12 cellular contexts compared by ENCODE assay signal in genomic region chr20:23155141-23155590, GRCh38.
DNase-seq lines count a peak whose midpoint lies in the region; ATAC-seq, FAIRE-seq and TF ChIP-seq lines count a peak whose summit lies in the region.
"Had no signal": no experiment of that assay in that cellular context is flagged by ENCODE, and none has a peak within 500 bp of the region (broad histone marks: within the 10 kb centered on the region; RNA-seq: fewer than 3 reads in every experiment).

No MANE protein-coding gene starts in this region.

- H3K56ac ChIP-seq in H1 (replicated peaks; ENCODE audit: insufficient read length, low read depth, low read length), result no peak overlapping the region

- H3K9me3 ChIP-seq in HCT116 (ENCODE audit: control insufficient read depth in 1 of 2, insufficient read depth in 1 of 2, low read depth in 1 of 2, low read length in 2 of 2) (no peaks in the 10 kb centered on the region), H1 (ENCODE audit: insufficient read depth in 2 of 2, low read depth in 1 of 2, low read length in 1 of 2) (no peaks in the 10 kb centered on the region), pancreas (no peaks in the 10 kb centered on the region)

- WGBS in H1 (ENCODE audit: extremely low coverage in 1 of 2, insufficient coverage in 1 of 2, insufficient read length in 1 of 2, insufficient replicate concordance in 2 of 2, low coverage in 1 of 2, low lambda C conversion rate in 2 of 2, missing lambda C conversion rate in 1 of 2), 2 experiments, result 82% methylated on average over 7 of the region's 7 CpGs; no CpG with 5 or more reads in 1 of the 2 experiments
- 53 to 63% methylated on average over 7 of the region's 7 CpGs for WGBS in pancreas, 2 donors

- no peak overlapping the region for H4K8ac ChIP-seq in H1 (ENCODE audit: extremely low read depth, insufficient read depth, low read length)

- TF ChIP-seq RAD21 in HCT116 (IDR thresholded peaks at IDR 0.05; ENCODE audit: low read depth), result no peak
- no peak for TF ChIP-seq RAD21 in H1 (IDR thresholded peaks at IDR 0.05 in 1 of 2, conservative IDR thresholded peaks at IDR 0.05 in 1 of 2; ENCODE audit: low read depth in 2 of 2, low read length in 2 of 2)

- no peaks in the 10 kb centered on the region for H3K23me2 ChIP-seq in H1 (ENCODE audit: low read depth, low read length)

- no peak overlapping the region for H4K5ac ChIP-seq in H1 (ENCODE audit: insufficient read length, low read depth, low read length)

- H3K4me1 ChIP-seq in HCT116 (ENCODE audit: control insufficient read depth in 1 of 2, insufficient read depth in 2 of 2, low read length in 2 of 2), result peaks cover 15 to 63% of the 10 kb centered on the region in 2 experiments
- peaks cover 1 to 3% (median 2%) of the 10 kb centered on the region in 4 experiments; a peak in 4 of 7 replicates for H3K4me1 ChIP-seq in H1 (replicated peaks in 1 of 4; ENCODE audit: control insufficient read depth in 3 of 4, insufficient read depth in 4 of 4, low read length in 3 of 4)
- H3K4me1 ChIP-seq in pancreas, result no peaks in the 10 kb centered on the region

- H3K9ac ChIP-seq in HCT116 (ENCODE audit: low read length) (no peak overlapping the region), H1 (replicated peaks in 1 of 4; ENCODE audit: extremely low read depth in 1 of 4, low read depth in 3 of 4, low read length in 3 of 4) (no peak overlapping the region)

- no peak overlapping the region for H3K23ac ChIP-seq in H1 (ENCODE audit: insufficient read length)

- TF ChIP-seq POLR2A in HCT116 (IDR thresholded peaks at IDR 0.05; ENCODE audit: borderline replicate concordance, extremely low read depth, insufficient read depth, insufficient read length) (no peak), H1 (IDR thresholded peaks at IDR 0.05; ENCODE audit: control extremely low read depth in 1 of 2, low read depth in 2 of 2, low read length in 2 of 2) (no peak)

- H4K91ac ChIP-seq in H1 (replicated peaks; ENCODE audit: insufficient read length, low read length), result no peak overlapping the region

- H3K4ac ChIP-seq in H1 (replicated peaks; ENCODE audit: insufficient read length, low read depth, low read length), result no peak overlapping the region

- H3K14ac ChIP-seq in H1 (ENCODE audit: insufficient read length), result no peak overlapping the region

- no peaks in the 10 kb centered on the region for H3K9me2 ChIP-seq in HCT116 (ENCODE audit: insufficient read depth)

- no peak overlapping the region for H3K4me3 ChIP-seq in HCT116 (replicated peaks in 1 of 2; ENCODE audit: low read depth in 1 of 2, low read length in 2 of 2)
- H3K4me3 ChIP-seq in H1 (ENCODE audit: extremely low read depth in 1 of 4, insufficient read depth in 2 of 4, low read depth in 3 of 4, low read length in 4 of 4), result no peak overlapping the region
- H3K4me3 ChIP-seq in pancreas, result no peak overlapping the region
- H3K4me3 ChIP-seq: smooth muscle cell had no signal

- no peak for ATAC-seq in HCT116
- no peak for ATAC-seq in activated CD4-positive, CD25-positive, alpha-beta regulatory T cell treated with anti-CD3 and anti-CD28 coated beads, Interleukin-2, amount 50 U/mL, for 24 hours
- ATAC-seq in pancreas, result no peak

- H2BK120ac ChIP-seq in H1 (replicated peaks; ENCODE audit: low read depth, low read length), result no peak overlapping the region

- H2BK20ac ChIP-seq in H1 (ENCODE audit: low read length), result no peak overlapping the region

- no peaks in the 10 kb centered on the region for H3K27me3 ChIP-seq in HCT116 (ENCODE audit: insufficient read depth, low read length)
- H3K27me3 ChIP-seq in H1 (replicated peaks in 1 of 4; ENCODE audit: control insufficient read depth in 3 of 4, extremely low read depth in 1 of 4, insufficient read depth in 3 of 4, low read length in 3 of 4), result no peaks in the 10 kb centered on the region
- no peaks in the 10 kb centered on the region for H3K27me3 ChIP-seq in pancreas

- no peak overlapping the region for H2BK15ac ChIP-seq in H1 (ENCODE audit: low read length)

- peak overlapping the region; percentile 62 for H3K4me2 ChIP-seq in HCT116 (ENCODE audit: low read length)
- no peak overlapping the region; a peak in 1 of 4 replicates for H3K4me2 ChIP-seq in H1 (ENCODE audit: insufficient read depth in 1 of 2, low read depth in 2 of 2, low read length in 2 of 2)

- H3K36me3 ChIP-seq in HCT116 (ENCODE audit: control insufficient read depth in 1 of 2, insufficient read depth in 2 of 2, low read length in 2 of 2) (no peaks in the 10 kb centered on the region), H1 (ENCODE audit: control insufficient read depth in 2 of 4, insufficient read depth in 4 of 4, low read length in 3 of 4) (no peaks in the 10 kb centered on the region), pancreas (no peaks in the 10 kb centered on the region)

- H2BK5ac ChIP-seq in H1 (ENCODE audit: low read depth, low read length), result peak overlapping the region; percentile 15; the same call in 1 of the 2 replicates

- TF ChIP-seq CTCF in HCT116 (IDR thresholded peaks at IDR 0.05 in 2 of 3, conservative IDR thresholded peaks at IDR 0.05 in 1 of 3; ENCODE audit: borderline replicate concordance in 1 of 3, insufficient read depth in 1 of 3, low read depth in 2 of 3, low read length in 2 of 3) (no peak), H1 (IDR thresholded peaks at IDR 0.05; ENCODE audit: control extremely low read depth in 1 of 3, insufficient read depth in 1 of 3, low read depth in 1 of 3, low read length in 3 of 3) (no peak), pancreas (IDR thresholded peaks at IDR 0.05) (no peak)

- no peak overlapping the region for H2AK5ac ChIP-seq in H1 (ENCODE audit: low read depth, low read length)

- no peak overlapping the region for H3K27ac ChIP-seq in HCT116 (ENCODE audit: low read depth, low read length)
- H3K27ac ChIP-seq in H1 (ENCODE audit: low read depth, low read length), result no peak overlapping the region
- H3K27ac ChIP-seq in pancreas, result no peak overlapping the region
- H3K27ac ChIP-seq: VCaP had no signal

- FAIRE-seq in H1 (lab: Jason Lieb, UNC), result no peak
- FAIRE-seq in pancreas (lab: Jason Lieb, UNC), result no peak

- H3K18ac ChIP-seq in H1 (ENCODE audit: extremely low read depth, low read length), result no peak overlapping the region

- no peak overlapping the region for H2AFZ ChIP-seq in HCT116 (ENCODE audit: low read depth, low read length, poor library complexity, severe bottlenecking)
- H2AFZ ChIP-seq in H1 (ENCODE audit: low read length), result peak overlapping the region; percentile 96

- DNase-seq in HCT116 (ENCODE audit: low read depth, low spot score), result no peak
- peak; percentile 39 to 62 for DNase-seq in NOMO-1 (lab: John Stamatoyannopoulos, UW; ENCODE audit: unreplicated experiment in 2 of 2)
- DNase-seq in H1 (ENCODE audit: low read depth in 1 of 2, low spot score in 2 of 2), result peak in 1 of 2 experiments; percentile 43
- DNase-seq in stimulated activated CD8-positive, alpha-beta memory T cell treated with anti-CD3 and anti-CD28 coated beads, Interleukin-4, amount 100 ng/mL, for 48 hours, result peak; percentile 8
- DNase-seq in NK-92 treated with Interleukin-12 subunit alpha and Interleukin-12 subunit beta, amount 100 ng/mL, for 24 hours (lab: John Stamatoyannopoulos, UW), result no peak
- DNase-seq in pancreas, result no peak
- DNase-seq: DMS 273 treated with DMSO at 0.1 percent for 48 hours, naive B cell, NCI-H1092 had no signal

- TF ChIP-seq EP300 in H1 (IDR thresholded peaks at IDR 0.05; ENCODE audit: borderline replicate concordance in 1 of 2, low read depth in 2 of 2, low read length in 2 of 2), result no peak

- RAD21 ChIA-PET in HCT116 (lab: Charles Lee; ENCODE audit: low non-redundant PET in 1 of 2, low total read pairs in 2 of 2, uncharacterized antibody in 2 of 2, unreplicated experiment in 2 of 2), result no interaction called here

- intact Hi-C loops in HCT116 (cut with micrococcal nuclease), result loop anchor here (10.0 kb wide), 1 partner anchor 780 kb away; no protein-coding TSS in a partner anchor
- intact Hi-C loops in pancreas (cut with DNase I), result no loop called here

- no peaks in the 10 kb centered on the region for H4K20me1 ChIP-seq in HCT116 (ENCODE audit: insufficient read depth)
- no peaks in the 10 kb centered on the region for H4K20me1 ChIP-seq in H1 (replicated peaks in 1 of 2; ENCODE audit: control insufficient read depth in 1 of 2, insufficient read depth in 2 of 2, low read length in 2 of 2)

- no peaks in the 10 kb centered on the region for H3K79me2 ChIP-seq in HCT116 (ENCODE audit: insufficient read depth, low read length)
- no peaks in the 10 kb centered on the region for H3K79me2 ChIP-seq in H1 (ENCODE audit: control insufficient read depth in 1 of 2, insufficient read depth in 2 of 2, low read length in 2 of 2)

- H3K79me1 ChIP-seq in H1 (ENCODE audit: low read depth, low read length), result no peaks in the 10 kb centered on the region

- BruUV-seq in HCT116 (replicated peaks; lab: Mats Ljungman, UMichigan), result TSS peak; percentile 78

- POLR2A ChIA-PET in HCT116 (lab: Charles Lee) (interaction anchor here (1.6 kb wide), 1 partner anchor 11 kb away, joined by 4 read pairs; no protein-coding TSS in a partner anchor), H1 (lab: Charles Lee; ENCODE audit: partially characterized antibody) (no interaction called here)

- CTCF ChIA-PET in HCT116 (lab: Charles Lee), result no interaction called here
- CTCF ChIA-PET in H1 (lab: Charles Lee; ENCODE audit: partially characterized antibody), result interaction anchor here (2.7 kb wide), 1 partner anchor 45 kb away, joined by 7 read pairs; no protein-coding TSS in a partner anchor

- 0 out of 2 replicates have a peak overlapping the region, but pooled peaks have one; percentile 19 for H2BK12ac ChIP-seq in H1 (ENCODE audit: low read depth, low read length)

TF ChIP-seq in HCT116, 20 proteins besides CTCF, POLR2A, EP300 and RAD21 (continues in another document):
- no peak for TF ChIP-seq ATF3 (IDR thresholded peaks at IDR 0.05)
- TF ChIP-seq MAX (IDR thresholded peaks at IDR 0.05), result no peak
- no peak for TF ChIP-seq POLR2AphosphoS5 (IDR thresholded peaks at IDR 0.05; ENCODE audit: low read depth, low read length)
- no peak for TF ChIP-seq EZH2 (IDR thresholded peaks at IDR 0.05)

TF ChIP-seq in H1, 55 proteins besides CTCF, POLR2A, EP300 and RAD21 (continues in another document):
- TF ChIP-seq CEBPB (IDR thresholded peaks at IDR 0.05; ENCODE audit: low read depth, low read length) (no peak), JUN (IDR thresholded peaks at IDR 0.05; ENCODE audit: low read depth, low read length) (no peak), TAF7 (optimal IDR thresholded peaks at IDR 0.05; ENCODE audit: borderline replicate concordance, low read depth, low read length) (no peak), USF2 (IDR thresholded peaks at IDR 0.05; ENCODE audit: low read length) (no peak), CBX5 (IDR thresholded peaks at IDR 0.05; ENCODE audit: low read depth, low read length) (no peak), RFX5 (IDR thresholded peaks at IDR 0.05; ENCODE audit: borderline replicate concordance, low read depth, low read length) (no peak), SP4 (IDR thresholded peaks at IDR 0.05; ENCODE audit: low read length) (no peak)

Comparison
In these comparisons a context has a peak if more than half of its experiments do, and no peak if none do; other contexts are left out.
1. DNase-seq: peak in NOMO-1 (2 of 2) and stimulated activated CD8-positive, alpha-beta memory T cell treated with anti-CD3 and anti-CD28 coated beads, Interleukin-4, amount 100 ng/mL, for 48 hours (single experiment); none in HCT116 (single experiment), NK-92 treated with Interleukin-12 subunit alpha and Interleukin-12 subunit beta, amount 100 ng/mL, for 24 hours (single experiment) and pancreas (0 of 6).